In genomic region chr6:17580518-17581048, GRCh38 we compare ENCODE assay signal across 8 cellular contexts. TPM values are rescaled to one million over a fixed set of nuclear protein-coding genes. Genes with fewer than 3 reads are reported as not detected.
DNase-seq lines count a peak whose midpoint lies in the region; ATAC-seq, FAIRE-seq and TF ChIP-seq lines count a peak whose summit lies in the region.

No MANE protein-coding gene starts in this region.

- H3K4me2 ChIP-seq in H9 (ENCODE audit: insufficient read depth, insufficient read length, low read length) (no peak overlapping the region), neural progenitor cell (no peak overlapping the region)

- no peak overlapping the region for H4K91ac ChIP-seq in H9 (ENCODE audit: insufficient read length, low read depth, low read length)

- no peak overlapping the region for H2BK5ac ChIP-seq in H9 (ENCODE audit: insufficient read length, low read length)

- H3K56ac ChIP-seq in H9 (ENCODE audit: insufficient read length, low read depth, low read length) = no peak overlapping the region

- H2BK15ac ChIP-seq in H9 (ENCODE audit: low read depth, low read length) = no peak overlapping the region

- H3K9me3 ChIP-seq in A673 (ENCODE audit: low read depth, low read length, poor library complexity, severe bottlenecking) (peaks cover 6% of the 10 kb centered on the region), H9 (ENCODE audit: control insufficient read depth, low read depth, low read length) (no peaks in the 10 kb centered on the region), pancreas (no peaks in the 10 kb centered on the region), neural progenitor cell (ENCODE audit: low read depth) (no peaks in the 10 kb centered on the region)

- no peak overlapping the region for H2BK20ac ChIP-seq in H9 (ENCODE audit: low read depth, low read length, poor library complexity, severe bottlenecking)

- no peak for FAIRE-seq in pancreas (lab: Jason Lieb, UNC)

- no peak overlapping the region for H3K18ac ChIP-seq in H9 (ENCODE audit: insufficient read length, low read depth, low read length)

- H3K4me1 ChIP-seq in A673 (ENCODE audit: insufficient read depth, low read length, poor library complexity, severe bottlenecking) = no peaks in the 10 kb centered on the region
- no peaks in the 10 kb centered on the region for H3K4me1 ChIP-seq in H9 (ENCODE audit: insufficient read depth, low read length)
- H3K4me1 ChIP-seq in pancreas = no peaks in the 10 kb centered on the region
- H3K4me1 ChIP-seq in neural progenitor cell = no peaks in the 10 kb centered on the region

- H3K79me2 ChIP-seq in H9 (ENCODE audit: insufficient read depth, low read length) = no peaks in the 10 kb centered on the region
- no peaks in the 10 kb centered on the region for H3K79me2 ChIP-seq in neural progenitor cell (ENCODE audit: low read depth)

- H3K27me3 ChIP-seq in A673 (replicated peaks; ENCODE audit: insufficient read depth, low read depth, low read length, poor library complexity) = no peaks in the 10 kb centered on the region
- H3K27me3 ChIP-seq in H9 (ENCODE audit: insufficient read depth, low read length) = no peaks in the 10 kb centered on the region
- no peaks in the 10 kb centered on the region for H3K27me3 ChIP-seq in pancreas
- no peaks in the 10 kb centered on the region for H3K27me3 ChIP-seq in neural progenitor cell

- H4K8ac ChIP-seq in H9 (replicated peaks; ENCODE audit: insufficient read length, low read depth, low read length) = no peak overlapping the region

- peak overlapping the region; percentile 51 to 60; a peak in 4 of 5 replicates for H3K4me3 Mint-ChIP-seq in H9
- H3K4me3 Mint-ChIP-seq in neural progenitor cell = no peak overlapping the region

- H4K20me1 ChIP-seq in H9 (ENCODE audit: control insufficient read depth, insufficient read depth, insufficient read length) (no peaks in the 10 kb centered on the region), neural progenitor cell (ENCODE audit: low read depth) (no peaks in the 10 kb centered on the region)

- H3K27ac Mint-ChIP-seq in H9 (no peak overlapping the region), neural progenitor cell (no peak overlapping the region)

- no peak overlapping the region for H2BK12ac ChIP-seq in H9 (ENCODE audit: insufficient read length, low read depth, low read length)

- no TSS peak for BruUV-seq in A673 (replicated peaks; lab: Mats Ljungman, UMichigan)

- H2AK5ac ChIP-seq in H9 (ENCODE audit: insufficient read length, low read length) = no peak overlapping the region

- peak overlapping the region; percentile 24; the same call in 1 of the 2 replicates for H3K14ac ChIP-seq in H9 (ENCODE audit: insufficient read depth, low read length)

- intact Hi-C loops in A673 (cut with micrococcal nuclease; ENCODE audit: unreplicated experiment) (loop anchor here (5.0 to 10.0 kb wide), 3 partner anchors 298 to 924 kb away; partner anchors contain the start of genes NHLRC1 and RBM24), pancreas (cut with DNase I) (loop anchor here (5.0 to 10.0 kb wide), 2 partner anchors 423 to 426 kb away; no protein-coding TSS in a partner anchor)

- H3K4me1 Mint-ChIP-seq in H9 (0 out of 4 replicates have a peak, but pooled peaks cover 0 to 2% of the 10 kb centered on the region in 2 experiments), neural progenitor cell (peaks cover 4% of the 10 kb centered on the region)

- H3K36me3 ChIP-seq in A673 (ENCODE audit: insufficient read depth, low read length, poor library complexity, severe bottlenecking) = no peaks in the 10 kb centered on the region
- no peaks in the 10 kb centered on the region for H3K36me3 ChIP-seq in pancreas
- H3K36me3 ChIP-seq in neural progenitor cell = no peaks in the 10 kb centered on the region

- no peak overlapping the region for H2BK120ac ChIP-seq in H9 (ENCODE audit: low read depth, low read length, poor library complexity, severe bottlenecking)

- H3K4me3 ChIP-seq in A673 (ENCODE audit: low read depth, low read length, poor library complexity, severe bottlenecking) (peak overlapping the region; percentile 42), fibroblast of the aortic adventitia (ENCODE audit: low read depth, low read length) (peak overlapping the region; percentile 62), pancreas (peak overlapping the region; percentile 19 to 61 (median 32)), neural progenitor cell (no peak overlapping the region)

- H3K27me3 Mint-ChIP-seq in H9 (ENCODE audit: low read depth) (peaks cover 9% of the 10 kb centered on the region; the same call in 1 of the 2 replicates), neural progenitor cell (ENCODE audit: insufficient read depth, low read depth) (peaks cover 2% of the 10 kb centered on the region)

- no peaks in the 10 kb centered on the region for H3K79me1 ChIP-seq in H9 (ENCODE audit: insufficient read depth, low read depth, low read length, poor library complexity, severe bottlenecking)

- DNase-seq in A673 (ENCODE audit: low spot score) = peak; percentile 53
- peak; percentile 46 for DNase-seq in H9
- DNase-seq in activated T-cell treated with anti-CD3 and anti-CD28 coated beads, Interleukin-2, amount 50 U/mL, for 1 hour = peak; percentile 40
- peak; percentile 22 for DNase-seq in fibroblast of the aortic adventitia (ENCODE audit: low read depth)
- DNase-seq in pancreas = peak; percentile 36 to 74 (median 58)
- no peak for DNase-seq in NCI-H446 (lab: John Stamatoyannopoulos, UW)
- DNase-seq in neural progenitor cell (ENCODE audit: low spot score) = no peak

- ATAC-seq in pancreas = peak; percentile 77 to 87 (median 84)
- no peak for ATAC-seq in GM21529 (IDR thresholded peaks at IDR 0.05; ENCODE audit: unreplicated experiment)

- TF ChIP-seq CTCF in A673 (conservative IDR thresholded peaks at IDR 0.05; ENCODE audit: low read depth, low read length) = no peak
- no peak for TF ChIP-seq CTCF in H9 (conservative IDR thresholded peaks at IDR 0.05)
- TF ChIP-seq CTCF in fibroblast of the aortic adventitia (IDR thresholded peaks at IDR 0.05; ENCODE audit: insufficient read depth, low read length) = no peak
- no peak for TF ChIP-seq CTCF in pancreas (IDR thresholded peaks at IDR 0.05)
- no peak for TF ChIP-seq CTCF in neural progenitor cell (IDR thresholded peaks at IDR 0.05)

- H3K9ac ChIP-seq in H9 (ENCODE audit: extremely low read depth, insufficient read length, low read length) (no peak overlapping the region), neural progenitor cell (no peak overlapping the region)

- H3K9me3 Mint-ChIP-seq in H9 (peaks cover 18 to 31% of the 10 kb centered on the region in 2 experiments), neural progenitor cell (peaks cover 13% of the 10 kb centered on the region)

- no peak overlapping the region for H3T11ph ChIP-seq in H9 (ENCODE audit: low read length)

- no peak overlapping the region for H4K5ac ChIP-seq in H9 (ENCODE audit: insufficient read length, low read depth, low read length)

- no peaks in the 10 kb centered on the region for H3F3A ChIP-seq in neural progenitor cell (ENCODE audit: low read depth)

- no peak overlapping the region for H3K4ac ChIP-seq in H9 (ENCODE audit: low read depth, low read length)

- H2AFZ ChIP-seq in H9 (ENCODE audit: low read length) (no peak overlapping the region), neural progenitor cell (replicated peaks) (no peak overlapping the region)

- H3K23ac ChIP-seq in H9 (ENCODE audit: insufficient read length, low read depth, low read length) = no peak overlapping the region

- POLR2A ChIA-PET in A673 (lab: Charles Lee; ENCODE audit: low non-redundant PET) = no interaction called here

- H3K36me3 Mint-ChIP-seq in H9 (ENCODE audit: insufficient read depth in 1 of 3, low read depth in 3 of 3) = peaks cover 6 to 12% (median 10%) of the 10 kb centered on the region in 3 experiments
- H3K36me3 Mint-ChIP-seq in neural progenitor cell = no peaks in the 10 kb centered on the region

- WGBS in H9 (ENCODE audit: extremely low coverage, insufficient read length, low lambda C conversion rate) = no CpG with 5 or more reads among the region's 53 CpGs
- WGBS in pancreas, 2 donors = 11 to 15% methylated on average over 52 to 53 of the region's 53 CpGs

- H3K27ac ChIP-seq in A673 (ENCODE audit: low read depth, low read length, poor library complexity, severe bottlenecking) (no peak overlapping the region), H9 (ENCODE audit: insufficient read length, low read depth, low read length) (no peak overlapping the region), pancreas (no peak overlapping the region), neural progenitor cell (no peak overlapping the region)

- CTCF ChIA-PET in A673 (lab: Charles Lee) = interaction anchor here (0.6 kb wide), 1 partner anchor 79 kb away, joined by 3 read pairs; no protein-coding TSS in a partner anchor

- peaks cover 3% of the 10 kb centered on the region for H3K23me2 ChIP-seq in H9 (ENCODE audit: insufficient read length, low read depth, low read length, poor library complexity, severe bottlenecking)

RNA-seq across cellular contexts. Expression of gene FAM8A1, which starts 19.5 kb away (rescaled TPM):
- total RNA-seq in A673 (2021) = 15.7 and 16.2 TPM in 2 replicates
- total RNA-seq in H9 (2021) = 11.0 and 11.7 TPM in 2 replicates
- total RNA-seq in fibroblast of the aortic adventitia (ENCODE audit: low replicate concordance) = 12.0 and 28.9 TPM in 2 replicates
- 10 to 100 TPM in 5 of 6 donors, 1 to 10 TPM in 1; 9.8 to 15.9 (median 12.0) TPM for total RNA-seq in pancreas
- polyA plus RNA-seq in pancreas = 10 to 100 TPM in 1 of 2 donors, 1 to 10 TPM in 1; 4.7 to 11.4 TPM
- 18.0 and 22.9 TPM in 2 replicates for total RNA-seq in neural progenitor cell (ENCODE audit: low replicate concordance)

Comparison
In these comparisons a context has a peak if more than half of its experiments do, and no peak if none do; other contexts are left out.
1. DNase-seq: peak in A673 (single experiment), H9 (single experiment), activated T-cell treated with anti-CD3 and anti-CD28 coated beads, Interleukin-2, amount 50 U/mL, for 1 hour (single experiment), fibroblast of the aortic adventitia (single experiment) and pancreas (6 of 6); none in NCI-H446 (0 of 2) and neural progenitor cell (single experiment).